In genomic region chr14:25116607-25117006, GRCh38 we compare ENCODE assay signal across 23 cellular contexts.
"Had no signal": no experiment of that assay in that cellular context is flagged by ENCODE, and none has a peak within 500 bp of the region (broad histone marks: within the 10 kb centered on the region; RNA-seq: fewer than 3 reads in every experiment).

No MANE protein-coding gene starts in this region.

- H3K4me1 ChIP-seq: adrenal gland had no signal

- DNase-seq: activated CD4-positive, alpha-beta memory T cell treated with anti-CD3 and anti-CD28 coated beads for 36 hours; activated CD8-positive, alpha-beta memory T cell treated with anti-CD3 and anti-CD28 coated beads, Interleukin-2, amount 10 ng/mL, durations not matched to agents 7 days and 5 days; activated naive CD4-positive, alpha-beta T cell treated with anti-CD3 and anti-CD28 coated beads, Interleukin-2, amount 50 U/mL, for 16 hours; activated T-cell treated with anti-CD3 and anti-CD28 coated beads, Interleukin-2, amount 50 U/mL, for 1 hour; adrenal gland; brain microvascular endothelial cell; dermis blood vessel endothelial cell; effector memory CD8-positive, alpha-beta T cell; kidney; left ventricle myocardium inferior; posterior cingulate gyrus; retina; stimulated activated CD4-positive, alpha-beta T cell treated with anti-CD3 and anti-CD28 coated beads, Interleukin-4, amount 100 ng/mL, for 4 hours; stimulated activated CD8-positive, alpha-beta memory T cell treated with anti-CD3 and anti-CD28 coated beads, Interleukin-4, amount 100 ng/mL, for 48 hours; stimulated activated naive CD4-positive, alpha-beta T cell treated with Interleukin-2 at 50 U/mL for 16 hours; substantia nigra; T-helper 9 cell had no signal

- H3K36me3 Mint-ChIP-seq: activated CD4-positive, alpha-beta memory T cell treated with anti-CD3 and anti-CD28 coated beads for 36 hours; activated CD8-positive, alpha-beta memory T cell treated with anti-CD3 and anti-CD28 coated beads, Interleukin-2, amount 10 ng/mL, durations not matched to agents 7 days and 5 days; memory B cell; natural killer cell treated with Interleukin-12 subunit alpha and Interleukin-12 subunit beta and Interleukin-15 and Interleukin-18, amount 100 ng/mL, for 72 hours had no signal

- H3K9me3 ChIP-seq: adrenal gland had no signal

- H3K4me3 Mint-ChIP-seq: activated CD4-positive, alpha-beta memory T cell treated with anti-CD3 and anti-CD28 coated beads for 36 hours; activated CD8-positive, alpha-beta memory T cell treated with anti-CD3 and anti-CD28 coated beads, Interleukin-2, amount 10 ng/mL, durations not matched to agents 7 days and 5 days; effector memory CD8-positive, alpha-beta T cell; memory B cell; natural killer cell treated with Interleukin-12 subunit alpha and Interleukin-12 subunit beta and Interleukin-15 and Interleukin-18, amount 100 ng/mL, for 72 hours had no signal

- H3K27ac Mint-ChIP-seq: activated CD4-positive, alpha-beta memory T cell treated with anti-CD3 and anti-CD28 coated beads for 36 hours; activated CD8-positive, alpha-beta memory T cell treated with anti-CD3 and anti-CD28 coated beads, Interleukin-2, amount 10 ng/mL, durations not matched to agents 7 days and 5 days; activated T-helper 2 cell treated with anti-CD3 and anti-CD28 coated beads, Interferon-gamma antibody, Interleukin-2, Interleukin-4, amounts not matched to agents 10 μg/mL and 5 μg/mL and 100 μg/mL, durations not matched to agents 14 hours and 24 hours and 36 hours; effector memory CD8-positive, alpha-beta T cell; memory B cell; natural killer cell treated with Interleukin-12 subunit alpha and Interleukin-12 subunit beta and Interleukin-15 and Interleukin-18, amount 100 ng/mL, for 72 hours had no signal

- H3K36me3 ChIP-seq: adrenal gland, brain microvascular endothelial cell, left ventricle myocardium inferior had no signal

- H3K27ac ChIP-seq: adrenal gland, brain microvascular endothelial cell, epithelial cell of prostate, left ventricle myocardium inferior, skin epidermis, VCaP had no signal

- H3K4me3 ChIP-seq: adrenal gland, left ventricle myocardium inferior, skin epidermis had no signal

- H3K27me3 Mint-ChIP-seq: activated CD4-positive, alpha-beta memory T cell treated with anti-CD3 and anti-CD28 coated beads for 36 hours had no signal

- H3K4me1 Mint-ChIP-seq: activated CD8-positive, alpha-beta memory T cell treated with anti-CD3 and anti-CD28 coated beads, Interleukin-2, amount 10 ng/mL, durations not matched to agents 7 days and 5 days; memory B cell had no signal

- ATAC-seq: activated CD8-positive, alpha-beta memory T cell treated with anti-CD3 and anti-CD28 coated beads, Interleukin-2, amount 10 ng/mL, durations not matched to agents 7 days and 5 days; effector memory CD8-positive, alpha-beta T cell; natural killer cell treated with Interleukin-12 subunit alpha and Interleukin-12 subunit beta and Interleukin-15 and Interleukin-18, amount 100 ng/mL, for 72 hours had no signal

- H3K27me3 ChIP-seq: adrenal gland, brain microvascular endothelial cell had no signal
